ENCODE assay signal across 8 cellular contexts in genomic region chr14:67532998-67533753, GRCh38. TPM values are rescaled to one million over a fixed set of nuclear protein-coding genes. Genes with fewer than 3 reads are reported as not detected.
DNase-seq lines count a peak whose midpoint lies in the region; ATAC-seq and TF ChIP-seq lines count a peak whose summit lies in the region.

Gene PLEKHH1, plus strand, starts transcription at chr14:67533290. Its CDS starts 8,578 bp downstream, at chr14:67541868.

- H3K9ac ChIP-seq in ES-I3 (ENCODE audit: low read depth, low read length) = peak within 1 kb of the TSS; percentile 89

- H3K27ac Mint-ChIP-seq in stimulated activated effector memory CD8-positive, alpha-beta T cell treated with anti-CD3 and anti-CD28 coated beads, Interleukin-12 subunit alpha, Interleukin-12 subunit beta, amount 100 ng/mL, for 72 hours = no peak within 1 kb of the TSS

- H3K36me3 ChIP-seq in ES-I3 (ENCODE audit: insufficient read depth, low read length) = no peaks in the 10 kb centered on the region

- H3K36me3 Mint-ChIP-seq in stimulated activated effector memory CD8-positive, alpha-beta T cell treated with anti-CD3 and anti-CD28 coated beads, Interleukin-12 subunit alpha, Interleukin-12 subunit beta, amount 100 ng/mL, for 72 hours = no peaks in the 10 kb centered on the region

- no peaks in the 10 kb centered on the region for H3K9me3 ChIP-seq in ES-I3 (ENCODE audit: control insufficient read depth, insufficient read depth, low read length)

- peak; percentile 51 for ATAC-seq in HG03039 (IDR thresholded peaks at IDR 0.05; ENCODE audit: unreplicated experiment)
- ATAC-seq in stimulated activated effector memory CD8-positive, alpha-beta T cell treated with anti-CD3 and anti-CD28 coated beads, Interleukin-12 subunit alpha, Interleukin-12 subunit beta, amount 100 ng/mL, for 72 hours = peak; percentile 96
- no peak for ATAC-seq in GM18873 (IDR thresholded peaks at IDR 0.05; ENCODE audit: low FRiP score, unreplicated experiment)

- H3K9me3 Mint-ChIP-seq in stimulated activated effector memory CD8-positive, alpha-beta T cell treated with anti-CD3 and anti-CD28 coated beads, Interleukin-12 subunit alpha, Interleukin-12 subunit beta, amount 100 ng/mL, for 72 hours = no peaks in the 10 kb centered on the region

- no peak for TF ChIP-seq CTCF in epithelial cell of proximal tubule (conservative IDR thresholded peaks at IDR 0.05; ENCODE audit: low read depth, low read length)

- H3K4me3 Mint-ChIP-seq in stimulated activated effector memory CD8-positive, alpha-beta T cell treated with anti-CD3 and anti-CD28 coated beads, Interleukin-12 subunit alpha, Interleukin-12 subunit beta, amount 100 ng/mL, for 72 hours = peak within 1 kb of the TSS; percentile 55

- H3K4me3 ChIP-seq in epithelial cell of proximal tubule (ENCODE audit: low read depth, low read length) = peak within 1 kb of the TSS; percentile 70

- peak; percentile 52 to 87 for DNase-seq in NCI-H526 (lab: John Stamatoyannopoulos, UW)
- DNase-seq in activated T-cell treated with anti-CD3 and anti-CD28 coated beads for 1 hour (ENCODE audit: low read depth) = peak; percentile 24
- no peak for DNase-seq in epithelial cell of proximal tubule (ENCODE audit: low read depth)
- peak; percentile 95 for DNase-seq in midbrain (lab: John Stamatoyannopoulos, UW)
- DNase-seq in stimulated activated effector memory CD8-positive, alpha-beta T cell treated with anti-CD3 and anti-CD28 coated beads, Interleukin-12 subunit alpha, Interleukin-12 subunit beta, amount 100 ng/mL, for 72 hours (ENCODE audit: low spot score in 2 of 2) = peak; percentile 45 to 68

- H3K4me1 Mint-ChIP-seq in stimulated activated effector memory CD8-positive, alpha-beta T cell treated with anti-CD3 and anti-CD28 coated beads, Interleukin-12 subunit alpha, Interleukin-12 subunit beta, amount 100 ng/mL, for 72 hours = no peaks in the 10 kb centered on the region

- peaks cover 8% of the 10 kb centered on the region; the same call in 1 of the 2 replicates for H3K4me1 ChIP-seq in ES-I3 (ENCODE audit: insufficient read depth, low read length)

RNA-seq across cellular contexts. Expression of gene PLEKHH1, which starts in this region (rescaled TPM):
- 6.3 and 7.6 TPM in 2 replicates for total RNA-seq in epithelial cell of proximal tubule
